Comparison of ENCODE assay signal across 9 cellular contexts in the genomic region with DNA sequence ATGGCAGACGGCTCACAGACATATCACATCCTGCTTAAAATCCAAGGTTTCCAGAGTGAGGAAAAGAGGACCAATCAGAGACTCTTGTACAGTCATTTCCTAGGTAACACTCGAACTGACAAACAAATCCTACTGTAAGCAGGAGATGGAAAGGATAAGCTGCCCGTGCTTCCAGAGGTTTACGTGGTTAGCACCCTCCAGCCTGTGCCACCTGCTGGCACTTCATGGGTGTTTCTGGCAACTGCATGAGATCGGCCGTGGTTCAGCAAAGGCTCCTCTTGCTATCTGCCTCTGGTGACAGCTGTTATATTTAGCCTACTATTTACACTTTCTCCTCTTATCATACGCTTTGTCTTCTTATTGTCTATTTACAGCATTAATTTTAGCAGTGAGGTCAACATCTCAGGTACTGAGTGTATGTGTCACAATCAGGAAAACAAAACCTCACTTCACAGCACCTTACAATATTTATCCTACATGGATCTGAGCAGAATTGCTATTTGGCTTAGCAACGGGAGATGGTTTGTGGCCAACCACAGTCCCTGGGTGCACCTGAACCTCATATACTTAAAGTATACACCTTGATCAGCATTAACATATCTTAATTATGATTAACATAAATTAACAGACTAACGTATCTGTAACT.
A peak's percentile ranks its signal among the peaks of the same experiment; 100 is the strongest.
DNase-seq lines count a peak whose midpoint lies in the region; ATAC-seq and TF ChIP-seq lines count a peak whose summit lies in the region.
"Had no signal": no experiment of that assay in that cellular context is flagged by ENCODE, and none has a peak within 500 bp of the region (broad histone marks: within the 10 kb centered on the region; RNA-seq: fewer than 3 reads in every experiment).

No MANE protein-coding gene starts in this region.

- CTCF ChIA-PET in activated CD4-positive, alpha-beta T cell treated with anti-CD3 and anti-CD28 coated beads, Interleukin-2, amount 10 ng/mL, durations not matched to agents 7 days and 5 days (lab: Charles Lee) = no interaction called here
- CTCF ChIA-PET in CD8-positive, alpha-beta T cell (lab: Charles Lee) = no interaction called here

- no peak overlapping the region for H3K27ac Mint-ChIP-seq in activated CD4-positive, alpha-beta T cell treated with anti-CD3 and anti-CD28 coated beads, Interleukin-2, amount 10 ng/mL, durations not matched to agents 7 days and 5 days
- H3K27ac Mint-ChIP-seq in CD8-positive, alpha-beta T cell = no peak overlapping the region

- H3K4me1 ChIP-seq in CD8-positive, alpha-beta T cell (ENCODE audit: insufficient read depth, low read length) = no peaks in the 10 kb centered on the region

- H3K4me3 ChIP-seq in epithelial cell of esophagus (ENCODE audit: low read length) = no peak overlapping the region
- no peak overlapping the region for H3K4me3 ChIP-seq in CD8-positive, alpha-beta T cell (ENCODE audit: low read depth, low read length)

- H3K36me3 Mint-ChIP-seq in activated CD4-positive, alpha-beta T cell treated with anti-CD3 and anti-CD28 coated beads, Interleukin-2, amount 10 ng/mL, durations not matched to agents 7 days and 5 days (ENCODE audit: low read depth) = no peaks in the 10 kb centered on the region
- no peaks in the 10 kb centered on the region for H3K36me3 Mint-ChIP-seq in CD8-positive, alpha-beta T cell

- no peak for ATAC-seq in CD8-positive, alpha-beta T cell
- no peak for ATAC-seq in HG03097 (IDR thresholded peaks at IDR 0.05; ENCODE audit: low FRiP score, unreplicated experiment)

- H3K36me3 ChIP-seq in CD8-positive, alpha-beta T cell (ENCODE audit: insufficient read depth, low read length) = no peaks in the 10 kb centered on the region

- H3K27ac ChIP-seq in CD8-positive, alpha-beta T cell (ENCODE audit: low read depth, low read length) = no peak overlapping the region

- H3K4me3 Mint-ChIP-seq in activated CD4-positive, alpha-beta T cell treated with anti-CD3 and anti-CD28 coated beads, Interleukin-2, amount 10 ng/mL, durations not matched to agents 7 days and 5 days = no peak overlapping the region
- no peak overlapping the region for H3K4me3 Mint-ChIP-seq in CD8-positive, alpha-beta T cell

- no peaks in the 10 kb centered on the region for H3K9me3 ChIP-seq in CD8-positive, alpha-beta T cell (ENCODE audit: low read length)

- H3K27me3 Mint-ChIP-seq in activated CD4-positive, alpha-beta T cell treated with anti-CD3 and anti-CD28 coated beads, Interleukin-2, amount 10 ng/mL, durations not matched to agents 7 days and 5 days = peaks cover 13% of the 10 kb centered on the region
- peaks cover 13% of the 10 kb centered on the region for H3K27me3 Mint-ChIP-seq in CD8-positive, alpha-beta T cell (ENCODE audit: low read depth)

- TF ChIP-seq CTCF in epithelial cell of esophagus (IDR thresholded peaks at IDR 0.05; ENCODE audit: insufficient read depth, low read depth, low read length, missing control alignments) = peak; percentile 44
- no peak for TF ChIP-seq CTCF in CD8-positive, alpha-beta T cell (IDR thresholded peaks at IDR 0.05)

- no peaks in the 10 kb centered on the region for H3K9me3 Mint-ChIP-seq in activated CD4-positive, alpha-beta T cell treated with anti-CD3 and anti-CD28 coated beads, Interleukin-2, amount 10 ng/mL, durations not matched to agents 7 days and 5 days
- no peaks in the 10 kb centered on the region for H3K9me3 Mint-ChIP-seq in CD8-positive, alpha-beta T cell

- no peaks in the 10 kb centered on the region for H3K4me1 Mint-ChIP-seq in activated CD4-positive, alpha-beta T cell treated with anti-CD3 and anti-CD28 coated beads, Interleukin-2, amount 10 ng/mL, durations not matched to agents 7 days and 5 days
- no peaks in the 10 kb centered on the region for H3K4me1 Mint-ChIP-seq in CD8-positive, alpha-beta T cell (ENCODE audit: low read depth)

- POLR2A ChIA-PET in activated CD4-positive, alpha-beta T cell treated with anti-CD3 and anti-CD28 coated beads, Interleukin-2, amount 10 ng/mL, durations not matched to agents 7 days and 5 days (lab: Charles Lee) = no interaction called here
- POLR2A ChIA-PET in CD8-positive, alpha-beta T cell (lab: Charles Lee) = no interaction called here

- peak; percentile 12 for DNase-seq in activated CD4-positive, alpha-beta T cell treated with anti-CD3 and anti-CD28 coated beads, Interleukin-2, amount 50 U/mL, for 1 hour
- DNase-seq in activated CD4-positive, alpha-beta T cell treated with anti-CD3 and anti-CD28 coated beads, Interleukin-2, amount 10 ng/mL, durations not matched to agents 7 days and 5 days = no peak
- DNase-seq in NCI-H526 (lab: John Stamatoyannopoulos, UW) = peak; percentile 80 to 84
- peak; percentile 32 for DNase-seq in epithelial cell of esophagus (ENCODE audit: low read depth)
- no peak for DNase-seq in CD8-positive, alpha-beta T cell
- no peak for DNase-seq in OCI-M1 (lab: John Stamatoyannopoulos, UW)
- DNase-seq in CD1c-positive myeloid dendritic cell (ENCODE audit: extremely low spot score) = no peak
- DNase-seq: activated effector memory CD4-positive, alpha-beta T cell treated with Interleukin-2 at 50 U/mL for 16 hours had no signal

- H3K27me3 ChIP-seq in CD8-positive, alpha-beta T cell (ENCODE audit: insufficient read depth, low read length) = no peaks in the 10 kb centered on the region

- intact Hi-C loops in CD8-positive, alpha-beta T cell (cut with DNase I, micrococcal nuclease) = no loop called here

Comparison
In these comparisons a context has a peak if more than half of its experiments do, and no peak if none do; other contexts are left out.
1. DNase-seq: peak in activated CD4-positive, alpha-beta T cell treated with anti-CD3 and anti-CD28 coated beads, Interleukin-2, amount 50 U/mL, for 1 hour (single experiment), NCI-H526 (2 of 2) and epithelial cell of esophagus (single experiment); none in activated CD4-positive, alpha-beta T cell treated with anti-CD3 and anti-CD28 coated beads, Interleukin-2, amount 10 ng/mL, durations not matched to agents 7 days and 5 days (single experiment), CD8-positive, alpha-beta T cell (0 of 7), OCI-M1 (single experiment) and CD1c-positive myeloid dendritic cell (single experiment).